In the genomic region with DNA sequence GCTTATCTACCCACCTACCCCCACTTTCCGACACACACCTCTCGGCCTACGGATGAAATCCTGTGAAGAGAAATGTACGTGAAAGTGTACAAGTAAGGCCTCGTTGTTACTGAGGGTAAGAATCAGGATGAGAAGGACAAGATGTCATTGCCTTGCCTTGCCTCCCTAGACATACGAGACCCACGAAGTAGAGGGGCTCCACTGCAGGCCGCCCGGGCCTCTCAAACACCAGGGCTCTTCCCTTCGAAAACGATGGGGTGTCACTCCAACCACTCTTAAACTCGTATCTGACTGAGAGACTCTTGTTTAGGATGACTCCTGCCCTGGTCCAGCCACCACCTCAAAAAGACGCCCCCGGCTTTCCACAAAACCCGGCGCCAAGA, we compare ENCODE assay signal across 1 cellular context.
TF ChIP-seq lines count a peak whose summit lies in the region.

No MANE protein-coding gene starts in this region.

TF ChIP-seq in GM23338, 12 proteins besides CTCF, POLR2A, EP300 and RAD21 (continued from another document):
- TF ChIP-seq, protein P1, sequence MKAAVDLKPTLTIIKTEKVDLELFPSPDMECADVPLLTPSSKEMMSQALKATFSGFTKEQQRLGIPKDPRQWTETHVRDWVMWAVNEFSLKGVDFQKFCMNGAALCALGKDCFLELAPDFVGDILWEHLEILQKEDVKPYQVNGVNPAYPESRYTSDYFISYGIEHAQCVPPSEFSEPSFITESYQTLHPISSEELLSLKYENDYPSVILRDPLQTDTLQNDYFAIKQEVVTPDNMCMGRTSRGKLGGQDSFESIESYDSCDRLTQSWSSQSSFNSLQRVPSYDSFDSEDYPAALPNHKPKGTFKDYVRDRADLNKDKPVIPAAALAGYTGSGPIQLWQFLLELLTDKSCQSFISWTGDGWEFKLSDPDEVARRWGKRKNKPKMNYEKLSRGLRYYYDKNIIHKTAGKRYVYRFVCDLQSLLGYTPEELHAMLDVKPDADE (IDR thresholded peaks at IDR 0.05): no peak
- TF ChIP-seq CREB1 (CRISPR knock-in tag; IDR thresholded peaks at IDR 0.05; ENCODE audit: low read depth): no peak
